Comparison of ENCODE assay signal across 8 cellular contexts in genomic region chr15:94119923-94120775, GRCh38.
DNase-seq lines count a peak whose midpoint lies in the region; ATAC-seq, FAIRE-seq and TF ChIP-seq lines count a peak whose summit lies in the region.

No MANE protein-coding gene starts in this region.

- no peaks in the 10 kb centered on the region for H3K27me3 ChIP-seq in breast epithelium

- H3K4me3 ChIP-seq in SK-N-MC = no peak overlapping the region
- no peak overlapping the region for H3K4me3 ChIP-seq in breast epithelium

- TF ChIP-seq POLR2A in breast epithelium (IDR thresholded peaks at IDR 0.05) = no peak

- TF ChIP-seq CTCF in AG09319 (IDR thresholded peaks at IDR 0.05; ENCODE audit: low read depth, low read length) (peak; percentile 99), breast epithelium (IDR thresholded peaks at IDR 0.05) (peak; percentile 71 to 99 (median 97))

- DNase-seq in AG09319 (ENCODE audit: extremely low read depth, low read depth) (peak; percentile 78), GM18507 (ENCODE audit: extremely low spot score, insufficient read length, low read depth) (peak; percentile 38), NCI-H1417 treated with DMSO at 0.1 percent for 48 hours (lab: John Stamatoyannopoulos, UW) (peak; percentile 46), SK-N-MC (ENCODE audit: low read depth, low spot score) (peak; percentile 75), breast epithelium (ENCODE audit: low spot score in 2 of 2) (peak; percentile 53 to 67)
- peak; percentile 3 for DNase-seq in stimulated activated CD4-positive, alpha-beta T cell treated with anti-CD3 and anti-CD28 coated beads, Interleukin-2, amount 100 ng/mL, for 4 hours (ENCODE audit: low read depth)

- H3K36me3 ChIP-seq in SK-N-MC (ENCODE audit: insufficient read depth, low read length) = no peaks in the 10 kb centered on the region
- no peaks in the 10 kb centered on the region for H3K36me3 ChIP-seq in breast epithelium

- H3K4me1 ChIP-seq in breast epithelium = peaks cover 0 to 4% of the 10 kb centered on the region in 2 donors

- intact Hi-C loops in breast epithelium (cut with DNase I; ENCODE audit: low total_unique reads) = loop anchor here (10.0 kb wide), 1 partner anchor 1085 kb away; no protein-coding TSS in a partner anchor

- H3K9me3 ChIP-seq in SK-N-MC (ENCODE audit: low read depth, low read length) = no peaks in the 10 kb centered on the region
- H3K9me3 ChIP-seq in breast epithelium = no peaks in the 10 kb centered on the region

- no peak overlapping the region for H3K9ac ChIP-seq in SK-N-MC (ENCODE audit: insufficient read length)

- peak; percentile 100 for ATAC-seq in HG02885 (IDR thresholded peaks at IDR 0.05; ENCODE audit: poor library complexity, unreplicated experiment)

- H3K27ac ChIP-seq in SK-N-MC (no peak overlapping the region), breast epithelium (no peak overlapping the region)

- FAIRE-seq in GM18507 (lab: Jason Lieb, UNC) (peak; percentile 87), islet of Langerhans (lab: Jason Lieb, UNC) (peak; percentile 92)

Comparison
In these comparisons a context has a peak if more than half of its experiments do, and no peak if none do; other contexts are left out.
1. DNase-seq: peak in every context shown above with its lines; median percentile 78 in AG09319; 75 in SK-N-MC; 60 in breast epithelium; 46 in NCI-H1417 treated with DMSO at 0.1 percent for 48 hours; 38 in GM18507; 3 in stimulated activated CD4-positive, alpha-beta T cell treated with anti-CD3 and anti-CD28 coated beads, Interleukin-2, amount 100 ng/mL, for 4 hours.